In genomic region chr5:119411935-119412623, GRCh38 we compare ENCODE assay signal across 8 cellular contexts. TPM values are rescaled to one million over a fixed set of nuclear protein-coding genes. Genes with fewer than 3 reads are reported as not detected.
DNase-seq lines count a peak whose midpoint lies in the region; ATAC-seq, FAIRE-seq and TF ChIP-seq lines count a peak whose summit lies in the region.

No MANE protein-coding gene starts in this region.

- H3K27me3 ChIP-seq in endothelial cell of umbilical vein (ENCODE audit: control insufficient read depth in 2 of 2, insufficient read depth in 2 of 2, low read length in 2 of 2): peaks cover 5 to 12% of the 10 kb centered on the region in 2 experiments
- no peaks in the 10 kb centered on the region for H3K27me3 ChIP-seq in mesendoderm (ENCODE audit: insufficient read depth, low read length, poor library complexity)
- no peaks in the 10 kb centered on the region for H3K27me3 ChIP-seq in stomach smooth muscle (ENCODE audit: control insufficient read depth in 1 of 2, insufficient read depth in 2 of 2, low read length in 2 of 2)

- FAIRE-seq in endothelial cell of umbilical vein (lab: Jason Lieb, UNC): peak; percentile 93

- dilution Hi-C loops in endothelial cell of umbilical vein (cut with MboI; ENCODE audit: extremely low pct_ligation_motif_present, low sequenced_read_pairs): no loop called here

- H3K9ac ChIP-seq in endothelial cell of umbilical vein (replicated peaks; ENCODE audit: extremely low read depth, insufficient read depth, low read length) (peak overlapping the region; percentile 84), mesendoderm (ENCODE audit: low read length) (peak overlapping the region; percentile 80), stomach smooth muscle (ENCODE audit: low read length in 2 of 2) (peak overlapping the region; percentile 69 to 80)

- H2BK15ac ChIP-seq in mesendoderm (replicated peaks; ENCODE audit: low read depth): no peak overlapping the region

- H3K4me3 ChIP-seq in endothelial cell of umbilical vein (replicated peaks in 1 of 3; ENCODE audit: insufficient read depth in 1 of 3, low read depth in 1 of 3, low read length in 3 of 3) (peak overlapping the region; percentile 22 to 90 (median 79)), mesendoderm (ENCODE audit: low read length) (peak overlapping the region; percentile 48), stomach smooth muscle (ENCODE audit: low read length in 2 of 2) (peak overlapping the region; percentile 68 to 81)

- DNase-seq in COLO829 (ENCODE audit: low spot score): peak; percentile 50
- peak; percentile 82 for DNase-seq in NCI-H748 treated with DMSO at 0.1 percent for 48 hours (lab: John Stamatoyannopoulos, UW)
- peak; percentile 73 for DNase-seq in activated CD8-positive, alpha-beta T cell treated with anti-CD3 and anti-CD28 coated beads, Interleukin-2, amount 10 ng/mL, durations not matched to agents 7 days and 5 days
- peak; percentile 87 for DNase-seq in endothelial cell of umbilical vein (ENCODE audit: low read depth, low spot score)
- peak; percentile 84 for DNase-seq in mesendoderm

- H3K27ac Mint-ChIP-seq in activated CD8-positive, alpha-beta T cell treated with anti-CD3 and anti-CD28 coated beads, Interleukin-2, amount 10 ng/mL, durations not matched to agents 7 days and 5 days: peak overlapping the region; percentile 0

- peak overlapping the region; percentile 99 for H3K4me2 ChIP-seq in endothelial cell of umbilical vein (ENCODE audit: insufficient read depth, low read length)
- H3K4me2 ChIP-seq in mesendoderm (ENCODE audit: low read length): peak overlapping the region; percentile 83

- H3K27me3 Mint-ChIP-seq in activated CD8-positive, alpha-beta T cell treated with anti-CD3 and anti-CD28 coated beads, Interleukin-2, amount 10 ng/mL, durations not matched to agents 7 days and 5 days (ENCODE audit: low read depth): no peaks in the 10 kb centered on the region

- peak overlapping the region; percentile 9 for H3K18ac ChIP-seq in mesendoderm (ENCODE audit: low read length)

- H2BK120ac ChIP-seq in mesendoderm (ENCODE audit: low read depth, low read length): no peak overlapping the region

- H3K4me3 Mint-ChIP-seq in activated CD8-positive, alpha-beta T cell treated with anti-CD3 and anti-CD28 coated beads, Interleukin-2, amount 10 ng/mL, durations not matched to agents 7 days and 5 days: peak overlapping the region; percentile 72

- no peaks in the 10 kb centered on the region for H3K79me1 ChIP-seq in mesendoderm (ENCODE audit: low read length)

- H4K5ac ChIP-seq in mesendoderm (ENCODE audit: low read length): no peak overlapping the region

- POLR2A ChIA-PET in activated CD8-positive, alpha-beta T cell treated with anti-CD3 and anti-CD28 coated beads, Interleukin-2, amount 10 ng/mL, durations not matched to agents 7 days and 5 days (lab: Charles Lee): interaction anchor here (0.6 to 1.7 kb wide), 4 partner anchors 72 to 424 kb away, joined by 3 to 7 read pairs (median 6); partner anchors contain the start of gene DTWD2
- POLR2A ChIA-PET in endothelial cell of umbilical vein (lab: Charles Lee): interaction anchor here (1.5 to 1.9 kb wide), 2 partner anchors 144 to 341 kb away, joined by 3 to 5 read pairs; partner anchors contain the start of gene DMXL1

- H3K36me3 ChIP-seq in endothelial cell of umbilical vein (ENCODE audit: control insufficient read depth in 2 of 2, extremely low read depth in 1 of 2, insufficient read depth in 2 of 2, low read length in 2 of 2) (no peaks in the 10 kb centered on the region), mesendoderm (ENCODE audit: control insufficient read depth, insufficient read depth, low read length) (no peaks in the 10 kb centered on the region), stomach smooth muscle (ENCODE audit: control insufficient read depth in 2 of 2, insufficient read depth in 2 of 2, low read length in 2 of 2) (no peaks in the 10 kb centered on the region)

- no peaks in the 10 kb centered on the region for H3K79me2 ChIP-seq in endothelial cell of umbilical vein (ENCODE audit: control insufficient read depth, insufficient read depth, low read length)
- no peaks in the 10 kb centered on the region for H3K79me2 ChIP-seq in mesendoderm (ENCODE audit: control insufficient read depth, insufficient read depth, low read length)

- peak overlapping the region; percentile 91 for H3K56ac ChIP-seq in mesendoderm (ENCODE audit: low read length)

- H4K8ac ChIP-seq in mesendoderm (ENCODE audit: low read depth, low read length): no peak overlapping the region

- TF ChIP-seq CTCF in endothelial cell of umbilical vein (IDR thresholded peaks at IDR 0.05; ENCODE audit: extremely low read depth in 1 of 2, insufficient read depth in 1 of 2, low read depth in 1 of 2, low read length in 2 of 2): peak; percentile 70 to 78

- WGBS in mesendoderm (ENCODE audit: extremely low coverage, insufficient coverage, low lambda C conversion rate): no CpG with 5 or more reads among the region's 13 CpGs

- no peak overlapping the region for H3K4ac ChIP-seq in mesendoderm (ENCODE audit: low read depth, low read length)

- BruUV-seq in endothelial cell of umbilical vein (replicated peaks; lab: Mats Ljungman, UMichigan): no TSS peak

- TF ChIP-seq POLR2A in endothelial cell of umbilical vein (IDR thresholded peaks at IDR 0.05; ENCODE audit: low read depth, low read length): no peak

- H4K20me1 ChIP-seq in endothelial cell of umbilical vein (replicated peaks; ENCODE audit: control insufficient read depth, extremely low read depth, insufficient read depth, low read length): no peaks in the 10 kb centered on the region

- ATAC-seq in GM19397 (IDR thresholded peaks at IDR 0.05; ENCODE audit: unreplicated experiment) (peak; percentile 68), HG03558 (IDR thresholded peaks at IDR 0.05; ENCODE audit: extremely low read depth, unreplicated experiment) (peak; percentile 43)
- ATAC-seq in activated CD8-positive, alpha-beta T cell treated with anti-CD3 and anti-CD28 coated beads, Interleukin-2, amount 10 ng/mL, durations not matched to agents 7 days and 5 days: peak; percentile 87

- peak overlapping the region; percentile 99 for H2AFZ ChIP-seq in endothelial cell of umbilical vein (ENCODE audit: low read depth, low read length)

- H3K23ac ChIP-seq in mesendoderm (ENCODE audit: low read length): no peak overlapping the region

- H3K9me3 Mint-ChIP-seq in activated CD8-positive, alpha-beta T cell treated with anti-CD3 and anti-CD28 coated beads, Interleukin-2, amount 10 ng/mL, durations not matched to agents 7 days and 5 days (ENCODE audit: insufficient read depth): no peaks in the 10 kb centered on the region

- H2BK5ac ChIP-seq in mesendoderm (ENCODE audit: low read length): peak overlapping the region; percentile 77

- no peaks in the 10 kb centered on the region for H3K36me3 Mint-ChIP-seq in activated CD8-positive, alpha-beta T cell treated with anti-CD3 and anti-CD28 coated beads, Interleukin-2, amount 10 ng/mL, durations not matched to agents 7 days and 5 days (ENCODE audit: low read depth)

- intact Hi-C loops in endothelial cell of umbilical vein (cut with micrococcal nuclease): loop anchor here (1.0 kb wide), 8 partner anchors 23 to 424 kb away; partner anchors contain the start of gene DTWD2

- H3K27ac ChIP-seq in endothelial cell of umbilical vein (ENCODE audit: insufficient read depth, low read depth, low read length) (peak overlapping the region; percentile 47), mesendoderm (ENCODE audit: low read depth, low read length) (peak overlapping the region; percentile 37), stomach smooth muscle (ENCODE audit: low read length) (peak overlapping the region; percentile 78)

- no peaks in the 10 kb centered on the region for H3K9me3 ChIP-seq in endothelial cell of umbilical vein (replicated peaks; ENCODE audit: control insufficient read depth, insufficient read depth, low read length)
- no peaks in the 10 kb centered on the region for H3K9me3 ChIP-seq in stomach smooth muscle (ENCODE audit: control insufficient read depth in 2 of 2, low read length in 2 of 2)

- peaks cover 4% of the 10 kb centered on the region for H3K4me1 ChIP-seq in endothelial cell of umbilical vein (ENCODE audit: control insufficient read depth, extremely low read depth, insufficient read depth, low read length)
- H3K4me1 ChIP-seq in mesendoderm (ENCODE audit: control insufficient read depth, low read depth, low read length): peaks cover 6% of the 10 kb centered on the region
- peaks cover 5% of the 10 kb centered on the region for H3K4me1 ChIP-seq in stomach smooth muscle (ENCODE audit: control insufficient read depth, insufficient read depth, low read length)

- H3K4me1 Mint-ChIP-seq in activated CD8-positive, alpha-beta T cell treated with anti-CD3 and anti-CD28 coated beads, Interleukin-2, amount 10 ng/mL, durations not matched to agents 7 days and 5 days (ENCODE audit: low read depth): peaks cover 24% of the 10 kb centered on the region

- no peaks in the 10 kb centered on the region for H3K9me1 ChIP-seq in endothelial cell of umbilical vein (replicated peaks; ENCODE audit: control insufficient read depth, extremely low read depth, insufficient read depth, low read length)

- CTCF ChIA-PET in activated CD8-positive, alpha-beta T cell treated with anti-CD3 and anti-CD28 coated beads, Interleukin-2, amount 10 ng/mL, durations not matched to agents 7 days and 5 days (lab: Charles Lee): interaction anchor here (0.6 to 6.6 kb wide), 80 partner anchors 8 to 453 kb away, joined by 3 to 129 read pairs (median 6); partner anchors contain the start of genes DMXL1, DTWD2, HSD17B4 and TNFAIP8
- CTCF ChIA-PET in endothelial cell of umbilical vein (lab: Charles Lee): interaction anchor here (0.6 to 5.8 kb wide), 56 partner anchors 9 to 456 kb away, joined by 3 to 163 read pairs (median 5); partner anchors contain the start of genes DMXL1, DTWD2 and TNFAIP8

- H2AK5ac ChIP-seq in mesendoderm (ENCODE audit: low read length): no peak overlapping the region

RNA-seq across cellular contexts. Expression of gene HSD17B4, which starts 40.2 kb away (rescaled TPM):
- 10 to 100 TPM; 68.9 to 78.9 TPM for total RNA-seq in activated CD8-positive, alpha-beta T cell treated with anti-CD3 and anti-CD28 coated beads, Interleukin-2, amount 10 ng/mL, durations not matched to agents 7 days and 5 days
- 124 and 140 TPM in 2 replicates for total RNA-seq in endothelial cell of umbilical vein
- polyA plus RNA-seq in endothelial cell of umbilical vein: 91.4 and 117 TPM in 2 replicates
- polyA plus RNA-seq in endothelial cell of umbilical vein (2011; cell fraction: cytosol; rRNA removed): 113 and 120 TPM in 2 replicates
- polyA plus RNA-seq in endothelial cell of umbilical vein (2011; cell fraction: nucleus; rRNA removed): 110 and 126 TPM in 2 replicates
- polyA plus RNA-seq in endothelial cell of umbilical vein (2012): 99.3 and 112 TPM in 2 replicates
- polyA minus RNA-seq in endothelial cell of umbilical vein: 210 and 256 TPM in 2 replicates
- polyA minus RNA-seq in endothelial cell of umbilical vein (2011; cell fraction: cytosol; rRNA and poly(A)+ RNA removed): 96.0 TPM
- polyA minus RNA-seq in endothelial cell of umbilical vein (2011; cell fraction: nucleus; rRNA and poly(A)+ RNA removed): 86.8 and 91.6 TPM in 2 replicates
- 337 TPM for polyA plus RNA-seq in mesendoderm (2013, experiment 1 of 2)
- 318 TPM for polyA plus RNA-seq in mesendoderm (2013, experiment 2 of 2)

RNA-seq across cellular contexts. Expression of gene TNFAIP8, which starts 56.3 kb away (rescaled TPM):
- 100 to 1,000 TPM; 123 to 127 TPM for total RNA-seq in activated CD8-positive, alpha-beta T cell treated with anti-CD3 and anti-CD28 coated beads, Interleukin-2, amount 10 ng/mL, durations not matched to agents 7 days and 5 days
- total RNA-seq in endothelial cell of umbilical vein: 6.0 and 7.4 TPM in 2 replicates
- 3.0 and 4.7 TPM in 2 replicates for polyA plus RNA-seq in endothelial cell of umbilical vein
- 7.6 and 10.1 TPM in 2 replicates for polyA plus RNA-seq in endothelial cell of umbilical vein (2011; cell fraction: cytosol; rRNA removed)
- 2.5 and 4.2 TPM in 2 replicates for polyA plus RNA-seq in endothelial cell of umbilical vein (2011; cell fraction: nucleus; rRNA removed)
- 8.0 and 11.7 TPM in 2 replicates for polyA plus RNA-seq in endothelial cell of umbilical vein (2012)
- polyA minus RNA-seq in endothelial cell of umbilical vein: 1.9 and 6.2 TPM in 2 replicates
- 27.8 TPM for polyA minus RNA-seq in endothelial cell of umbilical vein (2011; cell fraction: cytosol; rRNA and poly(A)+ RNA removed)
- polyA minus RNA-seq in endothelial cell of umbilical vein (2011; cell fraction: nucleus; rRNA and poly(A)+ RNA removed): 4.7 and 4.9 TPM in 2 replicates
- 11.8 TPM for polyA plus RNA-seq in mesendoderm (2013, experiment 1 of 2)
- 11.9 TPM for polyA plus RNA-seq in mesendoderm (2013, experiment 2 of 2)

Comparison
In these comparisons a context has a peak if more than half of its experiments do, and no peak if none do; other contexts are left out.
1. Peak in every context shown above with its lines: DNase-seq, ATAC-seq, H3K4me3 ChIP-seq and H3K27ac ChIP-seq.
2. RNA of gene TNFAIP8, which starts 56.3 kb away (total RNA-seq): 123 to 127 TPM in activated CD8-positive, alpha-beta T cell treated with anti-CD3 and anti-CD28 coated beads, Interleukin-2, amount 10 ng/mL, durations not matched to agents 7 days and 5 days; 6.0 to 7.4 TPM in endothelial cell of umbilical vein; every median in the first group is over 10 times any median in the second.